ENCODE assay signal across 24 cellular contexts in genomic region chr12:107349839-107350238, GRCh38.
"Had no signal": no experiment of that assay in that cellular context is flagged by ENCODE, and none has a peak within 500 bp of the region (broad histone marks: within the 10 kb centered on the region; RNA-seq: fewer than 3 reads in every experiment).

No MANE protein-coding gene starts in this region.

- H3K27ac ChIP-seq: dorsolateral prefrontal cortex, neural progenitor cell, parathyroid adenoma, suprapubic skin, transverse colon, upper lobe of right lung, uterus had no signal

- H3K4me2 ChIP-seq: neural progenitor cell, smooth muscle cell had no signal

- H3K9ac ChIP-seq: neural progenitor cell, parathyroid adenoma had no signal

- H3K36me3 Mint-ChIP-seq: memory B cell; mesothelial cell of epicardium; naive B cell; natural killer cell treated with Interleukin-12 subunit alpha and Interleukin-12 subunit beta and Interleukin-15 and Interleukin-18, amount 100 ng/mL, for 72 hours had no signal

- DNase-seq: cortex of kidney; effector CD4-positive, alpha-beta T cell; naive B cell; stimulated activated CD4-positive, alpha-beta T cell treated with anti-CD3 and anti-CD28 coated beads, Interleukin-12 subunit alpha, Interleukin-12 subunit beta, amount 100 ng/mL, for 4 hours; stimulated activated CD4-positive, alpha-beta T cell treated with anti-CD3 and anti-CD28 coated beads, Interleukin-1b, Interleukin-23, amount 100 ng/mL, for 48 hours; stimulated activated CD4-positive, alpha-beta T cell treated with anti-CD3 and anti-CD28 coated beads, Interleukin-4, amount 100 ng/mL, for 1 hour; stimulated activated CD8-positive, alpha-beta memory T cell treated with anti-CD3 and anti-CD28 coated beads, Interleukin-4, amount 100 ng/mL, for 48 hours; stimulated activated naive CD4-positive, alpha-beta T cell; stimulated activated naive CD8-positive, alpha-beta T cell treated with anti-CD3 and anti-CD28 coated beads, Interleukin-15, amount 100 ng/mL, for 72 hours; upper lobe of right lung; uterus had no signal

- H2AFZ ChIP-seq: neural progenitor cell, parathyroid adenoma had no signal

- H3K27me3 Mint-ChIP-seq: memory B cell; progenitor cell of endocrine pancreas; stimulated activated naive CD8-positive, alpha-beta T cell treated with anti-CD3 and anti-CD28 coated beads, Interleukin-15, amount 100 ng/mL, for 72 hours had no signal

- FAIRE-seq: frontal cortex had no signal

- ATAC-seq: natural killer cell treated with Interleukin-12 subunit alpha and Interleukin-12 subunit beta and Interleukin-15 and Interleukin-18, amount 100 ng/mL, for 72 hours; stimulated activated naive CD8-positive, alpha-beta T cell treated with anti-CD3 and anti-CD28 coated beads, Interleukin-15, amount 100 ng/mL, for 72 hours; upper lobe of right lung had no signal

- H3K4me3 ChIP-seq: dorsolateral prefrontal cortex, lung, mucosa of descending colon, neural progenitor cell, smooth muscle cell, suprapubic skin, transverse colon, upper lobe of right lung, uterus had no signal

- H3K9me3 Mint-ChIP-seq: memory B cell had no signal

- H3K9me3 ChIP-seq: mucosa of descending colon, suprapubic skin, transverse colon, upper lobe of right lung, uterus had no signal

- H3K27me3 ChIP-seq: neural progenitor cell, suprapubic skin, transverse colon, uterus had no signal

- H3K4me1 Mint-ChIP-seq: memory B cell had no signal

- H3K4me3 Mint-ChIP-seq: memory B cell; mesothelial cell of epicardium; naive B cell; natural killer cell treated with Interleukin-12 subunit alpha and Interleukin-12 subunit beta and Interleukin-15 and Interleukin-18, amount 100 ng/mL, for 72 hours; neural progenitor cell; stimulated activated naive CD8-positive, alpha-beta T cell treated with anti-CD3 and anti-CD28 coated beads, Interleukin-15, amount 100 ng/mL, for 72 hours had no signal

- H3K4me1 ChIP-seq: neural progenitor cell, upper lobe of right lung, uterus had no signal

- H3K36me3 ChIP-seq: neural progenitor cell, suprapubic skin, transverse colon, upper lobe of right lung, uterus had no signal

- H3K27ac Mint-ChIP-seq: memory B cell; mesothelial cell of epicardium; naive B cell; natural killer cell treated with Interleukin-12 subunit alpha and Interleukin-12 subunit beta and Interleukin-15 and Interleukin-18, amount 100 ng/mL, for 72 hours; neural progenitor cell; progenitor cell of endocrine pancreas; stimulated activated naive CD8-positive, alpha-beta T cell treated with anti-CD3 and anti-CD28 coated beads, Interleukin-15, amount 100 ng/mL, for 72 hours had no signal
